18 cellular contexts compared by ENCODE assay signal in genomic region chr17:39533891-39534290, GRCh38.
DNase-seq lines count a peak whose midpoint lies in the region; FAIRE-seq and TF ChIP-seq lines count a peak whose summit lies in the region.
"Had no signal": no experiment of that assay in that cellular context is flagged by ENCODE, and none has a peak within 500 bp of the region (broad histone marks: within the 10 kb centered on the region; RNA-seq: fewer than 3 reads in every experiment).

No MANE protein-coding gene starts in this region.

- no peak overlapping the region for H3K4me3 Mint-ChIP-seq in Calu3 (ENCODE audit: low read depth, unreplicated experiment)
- H3K4me3 Mint-ChIP-seq: T-helper 1 cell treated with Interleukin-12 subunit alpha and Interleukin-12 subunit beta and Interleukin-4 antibody, amounts not matched to agents 30 μg/mL and 1 μg/mL, for 36 hours had no signal

- TF ChIP-seq CTCF in Calu3 (IDR thresholded peaks at IDR 0.05; ENCODE audit: unreplicated experiment) (no peak), PC-9 (conservative IDR thresholded peaks at IDR 0.05) (no peak), kidney (IDR thresholded peaks at IDR 0.05; ENCODE audit: borderline replicate concordance, extremely low read depth, insufficient read depth) (no peak), tibial artery (IDR thresholded peaks at IDR 0.05) (no peak)

- H3K27me3 Mint-ChIP-seq in Calu3 (ENCODE audit: unreplicated experiment): no peaks in the 10 kb centered on the region

- H4K20me1 ChIP-seq in PC-9 (ENCODE audit: insufficient read depth): peaks cover 10% of the 10 kb centered on the region

- H3K4me3 ChIP-seq in PC-9: peak overlapping the region; percentile 19; the same call in 1 of the 2 replicates
- no peak overlapping the region for H3K4me3 ChIP-seq in kidney (ENCODE audit: low read length in 2 of 2)
- H3K4me3 ChIP-seq in tibial artery: no peak overlapping the region
- H3K4me3 ChIP-seq: SJCRH30 had no signal

- H3K4me1 ChIP-seq in PC-9 (replicated peaks; ENCODE audit: insufficient read depth) (peaks cover 41% of the 10 kb centered on the region), kidney (ENCODE audit: control insufficient read depth in 1 of 2, insufficient read depth in 1 of 2, low read depth in 1 of 2, low read length in 2 of 2) (no peaks in the 10 kb centered on the region), tibial artery (no peaks in the 10 kb centered on the region)
- H3K4me1 ChIP-seq: SJCRH30 had no signal

- no peaks in the 10 kb centered on the region for H3K79me2 ChIP-seq in PC-9 (ENCODE audit: low read depth)

- H3K27ac ChIP-seq in PC-9 (peak overlapping the region; percentile 10; the same call in 1 of the 2 replicates), kidney (ENCODE audit: low read depth in 2 of 2, low read length in 2 of 2) (no peak overlapping the region), tibial artery (no peak overlapping the region)
- H3K27ac ChIP-seq: C4-2B, SJCRH30 had no signal

- CTCF ChIA-PET in Calu3 (lab: Charles Lee): interaction anchor here (0.6 to 1.6 kb wide), 4 partner anchors 14 to 188 kb away, joined by 4 to 9 read pairs (median 4); no protein-coding TSS in a partner anchor
- CTCF ChIA-PET in PC-9 (lab: Charles Lee): no interaction called here

- H3K36me3 ChIP-seq in PC-9 (ENCODE audit: low read depth) (peaks cover 2% of the 10 kb centered on the region; the same call in 1 of the 2 replicates), kidney (ENCODE audit: control insufficient read depth in 1 of 2, insufficient read depth in 2 of 2, low read length in 2 of 2) (peaks cover 3 to 15% of the 10 kb centered on the region in 2 donors), tibial artery (peaks cover 21 to 25% (median 25%) of the 10 kb centered on the region in 3 donors)

- DNase-seq in Calu3 (peak; percentile 71), DMS79 treated with DMSO at 0.1 percent for 48 hours (lab: John Stamatoyannopoulos, UW) (peak; percentile 45), PC-9 (peak in 1 of 2 experiments; percentile 74), kidney (no peak), NCI-H1092 treated with DMSO at 0.1 percent for 48 hours (lab: John Stamatoyannopoulos, UW) (no peak), NCI-H1930 (lab: John Stamatoyannopoulos, UW) (no peak), tibial artery (no peak)
- DNase-seq in activated CD4-positive, alpha-beta T cell treated with anti-CD3 and anti-CD28 coated beads, Interleukin-2, amount 50 U/mL, for 4 hours: no peak
- DNase-seq: AML-193, KBM-7, NCI-H1694 treated with DMSO at 0.1 percent for 48 hours, NCI-H2171, NCI-H524, SJCRH30 had no signal

- H2AFZ ChIP-seq in PC-9: no peak overlapping the region

- peaks cover 41% of the 10 kb centered on the region for H3F3A ChIP-seq in PC-9 (ENCODE audit: insufficient read depth, low read depth)

- no TSS peak for BruUV-seq in Calu3 (replicated peaks; lab: Mats Ljungman, UMichigan)
- BruUV-seq in PC-9 (replicated peaks; lab: Mats Ljungman, UMichigan): no TSS peak

- no peaks in the 10 kb centered on the region for H3K9me3 Mint-ChIP-seq in Calu3 (ENCODE audit: low read depth, unreplicated experiment)
- H3K9me3 Mint-ChIP-seq: T-helper 1 cell treated with Interleukin-12 subunit alpha and Interleukin-12 subunit beta and Interleukin-4 antibody, amounts not matched to agents 30 μg/mL and 1 μg/mL, for 36 hours had no signal

- H3K27me3 ChIP-seq in PC-9 (ENCODE audit: insufficient read depth, low read depth): no peaks in the 10 kb centered on the region
- H3K27me3 ChIP-seq in tibial artery: no peaks in the 10 kb centered on the region
- H3K27me3 ChIP-seq: SJCRH30 had no signal

- intact Hi-C loops in Calu3 (cut with micrococcal nuclease; ENCODE audit: unreplicated experiment): no loop called here
- intact Hi-C loops in PC-9 (cut with micrococcal nuclease; ENCODE audit: unreplicated experiment): no loop called here
- intact Hi-C loops in kidney (cut with DNase I): no loop called here
- intact Hi-C loops in tibial artery (cut with DNase I; ENCODE audit: low total_unique reads): no loop called here

- H3K4me2 ChIP-seq in PC-9: peak overlapping the region; percentile 71

- no peaks in the 10 kb centered on the region for H3K9me2 ChIP-seq in PC-9 (ENCODE audit: insufficient read depth)

- FAIRE-seq in kidney (lab: Jason Lieb, UNC): peak; percentile 49
- FAIRE-seq: GM12892, H1 had no signal

- H3K9me3 ChIP-seq in PC-9 (ENCODE audit: insufficient read depth, low read depth): no peaks in the 10 kb centered on the region
- H3K9me3 ChIP-seq in kidney (ENCODE audit: control insufficient read depth in 1 of 2, low read length in 2 of 2): no peaks in the 10 kb centered on the region
- no peaks in the 10 kb centered on the region for H3K9me3 ChIP-seq in tibial artery
- H3K9me3 ChIP-seq: SJCRH30 had no signal

- H3K4me1 Mint-ChIP-seq in Calu3 (ENCODE audit: low read depth, unreplicated experiment): peaks cover 28% of the 10 kb centered on the region

- POLR2A ChIA-PET in PC-9 (lab: Charles Lee; ENCODE audit: unreplicated experiment): no interaction called here

- no peak overlapping the region for H3K27ac Mint-ChIP-seq in Calu3 (ENCODE audit: unreplicated experiment)
- H3K27ac Mint-ChIP-seq: T-helper 1 cell treated with Interleukin-12 subunit alpha and Interleukin-12 subunit beta and Interleukin-4 antibody, amounts not matched to agents 30 μg/mL and 1 μg/mL, for 36 hours had no signal

- H3K9ac ChIP-seq in kidney (ENCODE audit: low read length in 2 of 2): no peak overlapping the region

- H3K36me3 Mint-ChIP-seq in Calu3 (ENCODE audit: insufficient read depth, unreplicated experiment): peaks cover 22% of the 10 kb centered on the region

Comparison
In these comparisons a context has a peak if more than half of its experiments do, and no peak if none do; other contexts are left out.
1. DNase-seq: peak in Calu3 (single experiment) and DMS79 treated with DMSO at 0.1 percent for 48 hours (single experiment); none in kidney (single experiment), NCI-H1092 treated with DMSO at 0.1 percent for 48 hours (single experiment), NCI-H1930 (0 of 2), activated CD4-positive, alpha-beta T cell treated with anti-CD3 and anti-CD28 coated beads, Interleukin-2, amount 50 U/mL, for 4 hours (0 of 2) and tibial artery (0 of 2).